ENCODE assay signal across 15 cellular contexts in the genomic region with DNA sequence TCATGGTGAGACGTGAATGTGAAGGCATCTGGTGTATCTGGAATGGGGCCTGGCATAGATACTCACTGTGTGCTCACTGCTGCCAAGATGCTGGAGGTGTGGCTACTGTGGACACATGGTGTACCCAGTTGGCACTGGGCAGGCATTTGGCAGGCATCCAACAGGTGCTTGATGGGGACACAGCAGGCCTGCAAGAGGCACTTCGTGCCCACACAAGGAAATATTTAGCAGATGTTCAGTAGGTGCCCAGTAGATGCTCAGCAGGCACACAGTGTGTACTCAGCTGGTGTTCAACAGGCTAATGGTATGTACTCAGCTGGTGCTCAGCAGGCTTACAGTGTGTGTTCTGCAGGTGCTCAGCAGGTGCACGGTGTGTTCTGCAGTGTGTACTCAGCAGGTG. TPM values are rescaled to one million over a fixed set of nuclear protein-coding genes. Genes with fewer than 3 reads are reported as not detected.
DNase-seq lines count a peak whose midpoint lies in the region; ATAC-seq and TF ChIP-seq lines count a peak whose summit lies in the region.
"Had no signal": no experiment of that assay in that cellular context is flagged by ENCODE, and none has a peak within 500 bp of the region (broad histone marks: within the 10 kb centered on the region; RNA-seq: fewer than 3 reads in every experiment).

No MANE protein-coding gene starts in this region.

- H3K36me3 Mint-ChIP-seq in activated T-helper 17 cell treated with anti-CD3 and anti-CD28 coated beads, Interleukin-2, amount 50 U/mL, for 72 hours (ENCODE audit: low read depth), result no peaks in the 10 kb centered on the region
- peaks cover 9% of the 10 kb centered on the region for H3K36me3 Mint-ChIP-seq in effector memory CD8-positive, alpha-beta T cell (ENCODE audit: insufficient read depth)
- no peaks in the 10 kb centered on the region for H3K36me3 Mint-ChIP-seq in type B pancreatic cell
- H3K36me3 Mint-ChIP-seq: activated naive CD8-positive, alpha-beta T cell treated with anti-CD3 and anti-CD28 coated beads, Interleukin-2, amount 10 ng/mL, durations not matched to agents 7 days and 5 days; stimulated activated effector memory CD8-positive, alpha-beta T cell treated with anti-CD3 and anti-CD28 coated beads, Interleukin-12 subunit alpha, Interleukin-12 subunit beta, amount 100 ng/mL, for 72 hours had no signal

- no peak overlapping the region for H3K4me3 ChIP-seq in BLaER1 treated with 17β-estradiol and CSF1 and Interleukin-3, amounts not matched to agents 10 nM and 100 nM
- H3K4me3 ChIP-seq: MG63 had no signal

- no peaks in the 10 kb centered on the region for H3K9me3 ChIP-seq in BLaER1 treated with 17β-estradiol and CSF1 and Interleukin-3, amounts not matched to agents 10 nM and 100 nM (replicated peaks in 1 of 11)
- H3K9me3 ChIP-seq: MG63 had no signal

- peaks cover 46 to 75% (median 55%) of the 10 kb centered on the region in 10 experiments for H3K4me1 ChIP-seq in BLaER1 treated with 17β-estradiol and CSF1 and Interleukin-3, amounts not matched to agents 10 nM and 100 nM

- H3K27me3 Mint-ChIP-seq in activated T-helper 17 cell treated with anti-CD3 and anti-CD28 coated beads, Interleukin-2, amount 50 U/mL, for 72 hours, result no peaks in the 10 kb centered on the region
- H3K27me3 Mint-ChIP-seq in effector memory CD8-positive, alpha-beta T cell, result no peaks in the 10 kb centered on the region
- H3K27me3 Mint-ChIP-seq in type B pancreatic cell, result peaks cover 4% of the 10 kb centered on the region
- H3K27me3 Mint-ChIP-seq: activated naive CD8-positive, alpha-beta T cell treated with anti-CD3 and anti-CD28 coated beads, Interleukin-2, amount 10 ng/mL, durations not matched to agents 7 days and 5 days had no signal

- H3K4me3 Mint-ChIP-seq in activated T-helper 17 cell treated with anti-CD3 and anti-CD28 coated beads, Interleukin-2, amount 50 U/mL, for 72 hours, result no peak overlapping the region
- H3K4me3 Mint-ChIP-seq in effector memory CD8-positive, alpha-beta T cell, result no peak overlapping the region
- H3K4me3 Mint-ChIP-seq in type B pancreatic cell, result no peak overlapping the region
- H3K4me3 Mint-ChIP-seq: activated naive CD8-positive, alpha-beta T cell treated with anti-CD3 and anti-CD28 coated beads, Interleukin-2, amount 10 ng/mL, durations not matched to agents 7 days and 5 days; stimulated activated effector memory CD8-positive, alpha-beta T cell treated with anti-CD3 and anti-CD28 coated beads, Interleukin-12 subunit alpha, Interleukin-12 subunit beta, amount 100 ng/mL, for 72 hours had no signal

- peak overlapping the region in 10 of 11 experiments; percentile 84 to 98 (median 94); a peak in 10 of 22 replicates for H3K4me2 ChIP-seq in BLaER1 treated with 17β-estradiol and CSF1 and Interleukin-3, amounts not matched to agents 10 nM and 100 nM

- H3K9me3 Mint-ChIP-seq in activated T-helper 17 cell treated with anti-CD3 and anti-CD28 coated beads, Interleukin-2, amount 50 U/mL, for 72 hours, result no peaks in the 10 kb centered on the region
- H3K9me3 Mint-ChIP-seq in effector memory CD8-positive, alpha-beta T cell, result no peaks in the 10 kb centered on the region
- H3K9me3 Mint-ChIP-seq in type B pancreatic cell, result no peaks in the 10 kb centered on the region
- H3K9me3 Mint-ChIP-seq: activated naive CD8-positive, alpha-beta T cell treated with anti-CD3 and anti-CD28 coated beads, Interleukin-2, amount 10 ng/mL, durations not matched to agents 7 days and 5 days; stimulated activated effector memory CD8-positive, alpha-beta T cell treated with anti-CD3 and anti-CD28 coated beads, Interleukin-12 subunit alpha, Interleukin-12 subunit beta, amount 100 ng/mL, for 72 hours had no signal

- no peak overlapping the region for H3K27ac Mint-ChIP-seq in activated T-helper 17 cell treated with anti-CD3 and anti-CD28 coated beads, Interleukin-2, amount 50 U/mL, for 72 hours
- no peak overlapping the region for H3K27ac Mint-ChIP-seq in effector memory CD8-positive, alpha-beta T cell
- no peak overlapping the region for H3K27ac Mint-ChIP-seq in type B pancreatic cell
- H3K27ac Mint-ChIP-seq: activated naive CD8-positive, alpha-beta T cell treated with anti-CD3 and anti-CD28 coated beads, Interleukin-2, amount 10 ng/mL, durations not matched to agents 7 days and 5 days; stimulated activated effector memory CD8-positive, alpha-beta T cell treated with anti-CD3 and anti-CD28 coated beads, Interleukin-12 subunit alpha, Interleukin-12 subunit beta, amount 100 ng/mL, for 72 hours had no signal

- H3K36me3 ChIP-seq in BLaER1 treated with 17β-estradiol and CSF1 and Interleukin-3, amounts not matched to agents 10 nM and 100 nM, result peaks cover 0 to 8% (median 0%) of the 10 kb centered on the region in 11 experiments; a peak in 2 of 22 replicates
- H3K36me3 ChIP-seq: MG63 had no signal

- no peak overlapping the region for H3K9ac ChIP-seq in BLaER1 treated with 17β-estradiol and CSF1 and Interleukin-3, amounts not matched to agents 10 nM and 100 nM

- H4K20me1 ChIP-seq in BLaER1 treated with 17β-estradiol and CSF1 and Interleukin-3, amounts not matched to agents 10 nM and 100 nM, result peaks cover 83 to 100% (median 96%) of the 10 kb centered on the region in 11 experiments

- ATAC-seq in left lobe of liver (peak; percentile 47), GM19324 (IDR thresholded peaks at IDR 0.05; ENCODE audit: low FRiP score, unreplicated experiment) (no peak)
- no peak for ATAC-seq in activated T-helper 17 cell treated with anti-CD3 and anti-CD28 coated beads, Interleukin-2, amount 50 U/mL, for 72 hours (replicated peaks)
- no peak for ATAC-seq in effector memory CD8-positive, alpha-beta T cell (replicated peaks)
- ATAC-seq: stimulated activated effector memory CD8-positive, alpha-beta T cell treated with anti-CD3 and anti-CD28 coated beads, Interleukin-12 subunit alpha, Interleukin-12 subunit beta, amount 100 ng/mL, for 72 hours had no signal

- DNase-seq in DMS53 (lab: John Stamatoyannopoulos, UW) (peak; percentile 86), NCI-H510A (lab: John Stamatoyannopoulos, UW) (peak; percentile 62), left lobe of liver (ENCODE audit: low spot score) (peak; percentile 78), type B pancreatic cell (ENCODE audit: extremely low spot score, unreplicated experiment) (no peak)
- no peak for DNase-seq in effector memory CD8-positive, alpha-beta T cell
- DNase-seq: activated CD4-positive, CD25-positive, alpha-beta regulatory T cell; activated naive CD8-positive, alpha-beta T cell treated with anti-CD3 and anti-CD28 coated beads, Interleukin-2, amount 10 ng/mL, durations not matched to agents 7 days and 5 days; HCEC 1CT; MG63; retina; stimulated activated CD4-positive, alpha-beta T cell treated with anti-CD3 and anti-CD28 coated beads, Interleukin-2, amount 100 ng/mL, for 48 hours had no signal

- TF ChIP-seq CTCF in type B pancreatic cell (conservative IDR thresholded peaks at IDR 0.05), result no peak

- H3K27me3 ChIP-seq in BLaER1 treated with 17β-estradiol and CSF1 and Interleukin-3, amounts not matched to agents 10 nM and 100 nM, result no peaks in the 10 kb centered on the region
- H3K27me3 ChIP-seq: MG63 had no signal

- H3K4me1 Mint-ChIP-seq in activated T-helper 17 cell treated with anti-CD3 and anti-CD28 coated beads, Interleukin-2, amount 50 U/mL, for 72 hours, result peaks cover 13% of the 10 kb centered on the region
- H3K4me1 Mint-ChIP-seq in effector memory CD8-positive, alpha-beta T cell (ENCODE audit: low read depth in 2 of 2), result peaks cover 20 to 27% of the 10 kb centered on the region in 2 donors
- peaks cover 11% of the 10 kb centered on the region for H3K4me1 Mint-ChIP-seq in type B pancreatic cell (ENCODE audit: unreplicated experiment)

- no peak overlapping the region for H3K27ac ChIP-seq in BLaER1 treated with 17β-estradiol and CSF1 and Interleukin-3, amounts not matched to agents 10 nM and 100 nM

RNA-seq across cellular contexts. Expression of gene CRTC1, which starts 14.2 kb away (rescaled TPM):
- 6.2 TPM for total RNA-seq in left lobe of liver
- total RNA-seq in activated T-helper 17 cell treated with anti-CD3 and anti-CD28 coated beads, Interleukin-2, amount 50 U/mL, for 72 hours, result 10 to 100 TPM in 1 of 2 donors, 1 to 10 TPM in 1; 7.8 to 13.6 TPM
- 14.2 and 20.2 TPM in 2 replicates for total RNA-seq in type B pancreatic cell (ENCODE audit: low replicate concordance)

Comparison
In these comparisons a context has a peak if more than half of its experiments do, and no peak if none do; other contexts are left out.
1. DNase-seq: peak in DMS53 (single experiment), NCI-H510A (single experiment) and left lobe of liver (single experiment); none in effector memory CD8-positive, alpha-beta T cell (0 of 3) and type B pancreatic cell (single experiment).